In genomic region chr10:33254556-33255160, GRCh38 we compare ENCODE assay signal across 1 cellular context.
TF ChIP-seq lines count a peak whose summit lies in the region.

No MANE protein-coding gene starts in this region.

TF ChIP-seq in SK-N-SH treated with all-trans-retinoic acid at 6 μM for 48 hours, 23 proteins besides CTCF, POLR2A, EP300 and RAD21 (continued from another document):
- no peak for TF ChIP-seq POU6F1 (CRISPR knock-in tag; IDR thresholded peaks at IDR 0.05; ENCODE audit: borderline replicate concordance, low read depth)
- no peak for TF ChIP-seq CREB5 (CRISPR knock-in tag; IDR thresholded peaks at IDR 0.05; ENCODE audit: low read depth)
- TF ChIP-seq ISL1 (CRISPR knock-in tag; IDR thresholded peaks at IDR 0.05): no peak
- no peak for TF ChIP-seq TCF4 (CRISPR knock-in tag; IDR thresholded peaks at IDR 0.05; ENCODE audit: borderline replicate concordance)
